In the genomic region with DNA sequence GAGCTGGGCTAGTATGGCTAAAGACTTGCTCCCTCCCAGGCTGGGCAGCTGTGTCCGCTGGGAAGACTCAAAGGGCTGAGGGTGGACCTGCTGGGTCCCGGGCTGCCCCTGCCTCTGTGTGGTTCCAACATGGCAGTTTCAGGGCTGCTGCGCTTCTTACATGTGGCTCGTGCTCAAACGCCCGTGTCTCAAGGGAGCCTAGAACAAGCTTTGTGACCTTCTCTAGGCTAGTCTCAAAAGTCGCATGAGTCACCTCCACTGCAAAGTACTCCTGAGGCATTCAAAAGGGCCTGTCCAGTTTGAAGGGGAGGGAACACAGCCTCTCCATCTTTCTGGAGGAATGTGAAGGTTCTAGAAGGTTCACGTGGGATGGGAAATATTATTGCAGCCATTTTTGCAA, we compare ENCODE assay signal across 21 cellular contexts. TPM values are rescaled to one million over a fixed set of nuclear protein-coding genes. Genes with fewer than 3 reads are reported as not detected.
DNase-seq lines count a peak whose midpoint lies in the region; ATAC-seq and TF ChIP-seq lines count a peak whose summit lies in the region.
"Had no signal": no experiment of that assay in that cellular context is flagged by ENCODE, and none has a peak within 500 bp of the region (broad histone marks: within the 10 kb centered on the region; RNA-seq: fewer than 3 reads in every experiment).

No MANE protein-coding gene starts in this region.

- H3K9me3 ChIP-seq in trophoblast cell (ENCODE audit: insufficient read depth, low read depth, low read length), result no peaks in the 10 kb centered on the region
- no peaks in the 10 kb centered on the region for H3K9me3 ChIP-seq in naive thymus-derived CD4-positive, alpha-beta T cell (ENCODE audit: control insufficient read depth in 2 of 3, low read length in 3 of 3)
- H3K9me3 ChIP-seq in left ventricle myocardium inferior (replicated peaks), result no peaks in the 10 kb centered on the region
- H3K9me3 ChIP-seq: A549, Caco-2, SJCRH30 had no signal

- no peak overlapping the region for H3K9ac ChIP-seq in trophoblast cell (ENCODE audit: low read length)

- no peak overlapping the region for H3K4ac ChIP-seq in trophoblast cell (ENCODE audit: low read depth, low read length)

- no peaks in the 10 kb centered on the region for H3K36me3 ChIP-seq in GM23338 (ENCODE audit: insufficient read depth)
- H3K36me3 ChIP-seq in trophoblast cell (ENCODE audit: control insufficient read depth in 1 of 2, insufficient read depth in 2 of 2, low read length in 2 of 2), result no peaks in the 10 kb centered on the region
- no peaks in the 10 kb centered on the region for H3K36me3 ChIP-seq in naive thymus-derived CD4-positive, alpha-beta T cell (ENCODE audit: control insufficient read depth in 2 of 3, insufficient read depth in 3 of 3, low read length in 3 of 3)
- H3K36me3 ChIP-seq in left ventricle myocardium inferior, result no peaks in the 10 kb centered on the region
- H3K36me3 ChIP-seq: SJCRH30 had no signal

- H3K14ac ChIP-seq in trophoblast cell (ENCODE audit: low read length), result no peak overlapping the region

- TF ChIP-seq CTCF in GM23338 (conservative IDR thresholded peaks at IDR 0.05; ENCODE audit: low read depth in 2 of 2) (no peak), epithelial cell of esophagus (IDR thresholded peaks at IDR 0.05; ENCODE audit: insufficient read depth, low read depth, low read length, missing control alignments) (no peak), left ventricle myocardium inferior (IDR thresholded peaks at IDR 0.05; ENCODE audit: borderline replicate concordance) (no peak)

- DNase-seq in GM23338 (ENCODE audit: low spot score) (no peak), M059J (ENCODE audit: low read depth) (peak; percentile 32), epithelial cell of esophagus (ENCODE audit: low read depth) (peak; percentile 38), trophoblast cell (peak; percentile 16 to 56), NCI-H1436 (lab: John Stamatoyannopoulos, UW) (no peak), left ventricle myocardium inferior (no peak)
- DNase-seq in naive thymus-derived CD4-positive, alpha-beta T cell, result no peak
- DNase-seq: Caco-2; CD4-positive, alpha-beta T cell; GF-D8; Kasumi-1; NCI-H1417; NCI-H2029; NCI-H2171; NCI-H526; PC-9; SJCRH30 had no signal

- H3K23ac ChIP-seq in trophoblast cell (ENCODE audit: low read length), result no peak overlapping the region

- H2AFZ ChIP-seq in GM23338, result peak overlapping the region; percentile 38; the same call in 1 of the 2 replicates
- no peak overlapping the region for H2AFZ ChIP-seq in trophoblast cell (ENCODE audit: insufficient read depth, low read length, poor library complexity)
- H2AFZ ChIP-seq: PC-9 had no signal

- H2AK5ac ChIP-seq in trophoblast cell (ENCODE audit: low read length), result no peak overlapping the region

- H3K4me3 Mint-ChIP-seq in GM23338, result no peak overlapping the region
- H3K4me3 Mint-ChIP-seq in naive thymus-derived CD4-positive, alpha-beta T cell, result no peak overlapping the region
- H3K4me3 Mint-ChIP-seq: CD4-positive, alpha-beta T cell had no signal

- H3K36me3 Mint-ChIP-seq in GM23338 (ENCODE audit: low read depth), result no peaks in the 10 kb centered on the region
- no peaks in the 10 kb centered on the region for H3K36me3 Mint-ChIP-seq in naive thymus-derived CD4-positive, alpha-beta T cell

- no peak overlapping the region for H4K8ac ChIP-seq in trophoblast cell (ENCODE audit: low read depth, low read length)

- H2BK5ac ChIP-seq in trophoblast cell (ENCODE audit: low read depth, low read length, poor library complexity), result peak overlapping the region; percentile 18

- CTCF ChIA-PET in naive thymus-derived CD4-positive, alpha-beta T cell (lab: Charles Lee), result no interaction called here

- no peaks in the 10 kb centered on the region for H3K27me3 ChIP-seq in GM23338 (ENCODE audit: insufficient read depth)
- H3K27me3 ChIP-seq in trophoblast cell (ENCODE audit: insufficient read depth, low read length), result no peaks in the 10 kb centered on the region
- no peaks in the 10 kb centered on the region for H3K27me3 ChIP-seq in naive thymus-derived CD4-positive, alpha-beta T cell (ENCODE audit: control insufficient read depth in 2 of 2, insufficient read depth in 2 of 2, low read length in 2 of 2)
- no peaks in the 10 kb centered on the region for H3K27me3 ChIP-seq in left ventricle myocardium inferior (ENCODE audit: low read depth)
- H3K27me3 ChIP-seq: SJCRH30 had no signal

- ATAC-seq in GM23338 (no peak), GM18519 (IDR thresholded peaks at IDR 0.05; ENCODE audit: low FRiP score, unreplicated experiment) (no peak)
- no peak for ATAC-seq in naive thymus-derived CD4-positive, alpha-beta T cell
- ATAC-seq: A549, GM12878 had no signal

- POLR2A ChIA-PET in naive thymus-derived CD4-positive, alpha-beta T cell (lab: Charles Lee), result no interaction called here

- H2BK12ac ChIP-seq in trophoblast cell (ENCODE audit: low read length), result peak overlapping the region; percentile 64

- WGBS in trophoblast cell (ENCODE audit: extremely low coverage, insufficient coverage, insufficient read length), result no CpG with 5 or more reads among the region's 8 CpGs

- no peak overlapping the region for H3K4me3 ChIP-seq in GM23338
- H3K4me3 ChIP-seq in epithelial cell of esophagus (ENCODE audit: low read length), result no peak overlapping the region
- no peak overlapping the region for H3K4me3 ChIP-seq in trophoblast cell (ENCODE audit: low read depth, low read length)
- H3K4me3 ChIP-seq in naive thymus-derived CD4-positive, alpha-beta T cell (ENCODE audit: low read length), result no peak overlapping the region
- no peak overlapping the region for H3K4me3 ChIP-seq in left ventricle myocardium inferior
- H3K4me3 ChIP-seq: A549, GM12878, PC-9, SJCRH30 had no signal

- H3K79me2 ChIP-seq in GM23338 (replicated peaks; ENCODE audit: insufficient read depth) (no peaks in the 10 kb centered on the region), trophoblast cell (ENCODE audit: control insufficient read depth, insufficient read depth, low read length, poor library complexity) (no peaks in the 10 kb centered on the region)

- intact Hi-C loops in naive thymus-derived CD4-positive, alpha-beta T cell (cut with micrococcal nuclease), result no loop called here
- intact Hi-C loops in left ventricle myocardium inferior (cut with micrococcal nuclease), result no loop called here

- H3K18ac ChIP-seq in trophoblast cell (ENCODE audit: low read length), result no peak overlapping the region

- no peak overlapping the region for H3K4me2 ChIP-seq in GM23338
- no peak overlapping the region for H3K4me2 ChIP-seq in trophoblast cell (ENCODE audit: low read length)
- H3K4me2 ChIP-seq: A549, PC-9 had no signal

- H3K4me1 Mint-ChIP-seq in GM23338, result no peaks in the 10 kb centered on the region
- no peaks in the 10 kb centered on the region for H3K4me1 Mint-ChIP-seq in naive thymus-derived CD4-positive, alpha-beta T cell

- H3K4me1 ChIP-seq in GM23338 (ENCODE audit: insufficient read depth) (no peaks in the 10 kb centered on the region), trophoblast cell (ENCODE audit: control insufficient read depth in 1 of 2, insufficient read depth in 2 of 2, low read length in 2 of 2) (peaks cover 5 to 14% of the 10 kb centered on the region in 2 experiments), left ventricle myocardium inferior (no peaks in the 10 kb centered on the region)
- no peaks in the 10 kb centered on the region for H3K4me1 ChIP-seq in naive thymus-derived CD4-positive, alpha-beta T cell (ENCODE audit: control insufficient read depth in 2 of 2, insufficient read depth in 2 of 2, low read length in 2 of 2)
- H3K4me1 ChIP-seq: A549, SJCRH30 had no signal

- H3K27me3 Mint-ChIP-seq in GM23338 (ENCODE audit: insufficient read depth, low read depth, poor library complexity), result peaks cover 4% of the 10 kb centered on the region
- H3K27me3 Mint-ChIP-seq in naive thymus-derived CD4-positive, alpha-beta T cell, result peaks cover 0 to 8% (median 0%) of the 10 kb centered on the region in 5 donors
- H3K27me3 Mint-ChIP-seq: CD4-positive, alpha-beta T cell had no signal

- H3K27ac Mint-ChIP-seq in GM23338, result no peak overlapping the region
- H3K27ac Mint-ChIP-seq in naive thymus-derived CD4-positive, alpha-beta T cell, result no peak overlapping the region
- H3K27ac Mint-ChIP-seq: CD4-positive, alpha-beta T cell had no signal

- no peak overlapping the region for H4K12ac ChIP-seq in trophoblast cell (ENCODE audit: low read depth, low read length)

- H2BK120ac ChIP-seq in trophoblast cell (ENCODE audit: insufficient read depth, low read length, poor library complexity), result no peak overlapping the region

- peaks cover 8% of the 10 kb centered on the region for H3K79me1 ChIP-seq in trophoblast cell (ENCODE audit: low read length)

- H3K9me3 Mint-ChIP-seq in GM23338, result no peaks in the 10 kb centered on the region
- H3K9me3 Mint-ChIP-seq in naive thymus-derived CD4-positive, alpha-beta T cell, result no peaks in the 10 kb centered on the region
- H3K9me3 Mint-ChIP-seq: CD4-positive, alpha-beta T cell had no signal

- H4K91ac ChIP-seq in trophoblast cell (ENCODE audit: low read depth, low read length), result peak overlapping the region; percentile 41

- no peaks in the 10 kb centered on the region for H4K20me1 ChIP-seq in GM23338 (replicated peaks; ENCODE audit: insufficient read depth)

- H3K27ac ChIP-seq in GM23338 (ENCODE audit: low read depth), result no peak overlapping the region
- no peak overlapping the region for H3K27ac ChIP-seq in trophoblast cell (ENCODE audit: low read depth, low read length)
- H3K27ac ChIP-seq in naive thymus-derived CD4-positive, alpha-beta T cell (ENCODE audit: low read depth, low read length), result no peak overlapping the region
- H3K27ac ChIP-seq in left ventricle myocardium inferior (replicated peaks), result no peak overlapping the region
- H3K27ac ChIP-seq: A549, HL-60, PC-9, SJCRH30 had no signal

- no peaks in the 10 kb centered on the region for H3K9me2 ChIP-seq in GM23338 (ENCODE audit: insufficient read depth)

- H3F3A ChIP-seq in GM23338 (replicated peaks; ENCODE audit: low read depth), result no peaks in the 10 kb centered on the region

TF ChIP-seq in GM23338, 12 proteins besides CTCF, POLR2A, EP300 and RAD21 (continues in another document):
- TF ChIP-seq ZNF331 (CRISPR knock-in tag; IDR thresholded peaks at IDR 0.05; ENCODE audit: low read depth), result no peak

RNA-seq across cellular contexts. Expression of a gene that starts 44.7 kb away (rescaled TPM):
- 18.8 and 33.8 TPM in 2 replicates for total RNA-seq in GM23338 (2014; rRNA removed; shearing (Covaris generic))
- polyA plus RNA-seq in GM23338 (2016; fragmentation: Nextera tagmentation; extraction: Ambion mirVana), result 34.0 and 46.1 TPM in 2 replicates
- 36.8 and 53.6 TPM in 2 replicates for total RNA-seq in M059J (2014; rRNA removed; shearing (Covaris generic))
- polyA plus RNA-seq in trophoblast cell (2013), result 287 and 288 TPM in 2 replicates
- total RNA-seq in naive thymus-derived CD4-positive, alpha-beta T cell, result 10 to 100 TPM in 1 of 5 experiments, 1 to 10 TPM in 4; 1.1 to 48.6 (median 2.3) TPM
- under 1 TPM; 0.41 to 0.76 TPM for polyA plus RNA-seq in naive thymus-derived CD4-positive, alpha-beta T cell
- total RNA-seq in left ventricle myocardium inferior, result 12.0 TPM

RNA-seq across cellular contexts. Expression of a gene that starts 49.0 kb away (rescaled TPM):
- 79.4 and 91.9 TPM in 2 replicates for total RNA-seq in GM23338 (2014; rRNA removed; shearing (Covaris generic))
- polyA plus RNA-seq in GM23338 (2016; fragmentation: Nextera tagmentation; extraction: Ambion mirVana), result 18.1 and 18.7 TPM in 2 replicates
- 82.5 and 86.4 TPM in 2 replicates for total RNA-seq in M059J (2014; rRNA removed; shearing (Covaris generic))
- polyA plus RNA-seq in trophoblast cell (2013), result 80.3 and 85.6 TPM in 2 replicates
- total RNA-seq in naive thymus-derived CD4-positive, alpha-beta T cell, result 10 to 100 TPM; 33.0 to 54.6 (median 38.2) TPM
- polyA plus RNA-seq in naive thymus-derived CD4-positive, alpha-beta T cell, result 1 to 10 TPM; 5.5 to 6.4 TPM
- total RNA-seq in left ventricle myocardium inferior, result 53.5 TPM

Comparison
In these comparisons a context has a peak if more than half of its experiments do, and no peak if none do; other contexts are left out.
1. DNase-seq: peak in M059J (single experiment), epithelial cell of esophagus (single experiment) and trophoblast cell (2 of 2); none in GM23338 (single experiment), naive thymus-derived CD4-positive, alpha-beta T cell (0 of 9), NCI-H1436 (single experiment) and left ventricle myocardium inferior (single experiment).